ENCODE assay signal across 23 cellular contexts in the genomic region with DNA sequence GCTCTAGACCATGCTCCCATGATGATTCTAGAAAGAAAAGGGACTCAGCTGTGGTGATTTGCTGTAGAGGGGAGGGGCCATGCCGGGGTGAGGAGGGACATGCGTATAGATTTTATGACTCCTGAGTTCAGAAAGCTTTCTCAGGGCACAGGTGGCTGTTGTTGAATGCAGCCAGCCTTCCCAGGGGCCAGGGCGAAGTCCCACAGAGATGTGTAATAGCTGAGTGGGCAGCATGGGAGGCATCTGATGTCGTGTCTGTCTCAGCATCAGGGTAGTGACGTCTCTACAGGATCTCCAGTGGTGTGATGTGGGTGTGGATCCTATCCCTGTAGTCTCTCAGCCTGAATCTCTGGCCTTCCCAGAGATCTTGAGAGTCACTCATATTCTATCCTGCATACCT.
"Had no signal": no experiment of that assay in that cellular context is flagged by ENCODE, and none has a peak within 500 bp of the region (broad histone marks: within the 10 kb centered on the region; RNA-seq: fewer than 3 reads in every experiment).

No MANE protein-coding gene starts in this region.

- H3K36me3 Mint-ChIP-seq: activated naive CD8-positive, alpha-beta T cell treated with anti-CD3 and anti-CD28 coated beads for 36 hours; naive thymus-derived CD4-positive, alpha-beta T cell; type B pancreatic cell had no signal

- H3K27ac ChIP-seq: breast epithelium, colonic mucosa, esophagus muscularis mucosa, heart left ventricle, lower lobe of right lung, testis, vagina had no signal

- ATAC-seq: heart left ventricle; naive thymus-derived CD4-positive, alpha-beta T cell had no signal

- H3K4me1 ChIP-seq: breast epithelium, colonic mucosa, lower lobe of right lung, testis, vagina had no signal

- H3K9me3 ChIP-seq: breast epithelium, colonic mucosa, esophagus muscularis mucosa, heart left ventricle, lower lobe of right lung, testis, vagina had no signal

- H3K4me1 Mint-ChIP-seq: activated naive CD8-positive, alpha-beta T cell treated with anti-CD3 and anti-CD28 coated beads for 36 hours; central memory CD8-positive, alpha-beta T cell had no signal

- H3K9me3 Mint-ChIP-seq: activated B cell treated with CpG ODN at 0.5 μM for 24 hours; activated naive CD8-positive, alpha-beta T cell treated with anti-CD3 and anti-CD28 coated beads for 36 hours; central memory CD8-positive, alpha-beta T cell; naive thymus-derived CD4-positive, alpha-beta T cell; type B pancreatic cell had no signal

- H3K27ac Mint-ChIP-seq: activated B cell treated with CpG ODN at 0.5 μM for 24 hours; activated naive CD8-positive, alpha-beta T cell treated with anti-CD3 and anti-CD28 coated beads for 36 hours; naive thymus-derived CD4-positive, alpha-beta T cell; progenitor cell of endocrine pancreas; type B pancreatic cell had no signal

- DNase-seq: activated B cell treated with CpG ODN at 0.5 μM for 24 hours; activated CD4-positive, alpha-beta T cell treated with anti-CD3 and anti-CD28 coated beads for 4 hours; activated CD4-positive, alpha-beta T cell treated with anti-CD3 and anti-CD28 coated beads, Interleukin-2, amount 50 U/mL, for 48 hours; activated CD8-positive, alpha-beta memory T cell treated with anti-CD3 and anti-CD28 coated beads, Interleukin-2, amount 50 U/mL, for 48 hours; activated naive CD4-positive, alpha-beta T cell treated with Interleukin-2 at 50 U/mL for 16 hours; activated naive CD8-positive, alpha-beta T cell treated with anti-CD3 and anti-CD28 coated beads for 36 hours; activated T-cell treated with anti-CD3 and anti-CD28 coated beads, Interleukin-2, amount 50 U/mL, for 48 hours; colonic mucosa; heart left ventricle; islet precursor cell; lower lobe of right lung; naive thymus-derived CD4-positive, alpha-beta T cell; retina; stimulated activated CD4-positive, alpha-beta T cell treated with anti-CD3 and anti-CD28 coated beads, Interleukin-1b, Interleukin-23, amount 100 ng/mL, for 48 hours; stimulated activated naive CD4-positive, alpha-beta T cell; T-helper 9 cell; testis had no signal

- H3K4me3 Mint-ChIP-seq: activated B cell treated with CpG ODN at 0.5 μM for 24 hours; activated naive CD8-positive, alpha-beta T cell treated with anti-CD3 and anti-CD28 coated beads for 36 hours; central memory CD8-positive, alpha-beta T cell; naive thymus-derived CD4-positive, alpha-beta T cell; type B pancreatic cell had no signal

- H3K27me3 Mint-ChIP-seq: type B pancreatic cell had no signal

- H3K4me3 ChIP-seq: breast epithelium, colonic mucosa, esophagus muscularis mucosa, heart left ventricle, lower lobe of right lung, testis, vagina had no signal

- H3K36me3 ChIP-seq: breast epithelium, colonic mucosa, esophagus muscularis mucosa, heart left ventricle, lower lobe of right lung, vagina had no signal
